In genomic region chr6:87742106-87742505, GRCh38 we compare ENCODE assay signal across 9 cellular contexts.
DNase-seq lines count a peak whose midpoint lies in the region; ATAC-seq lines count a peak whose summit lies in the region.
"Had no signal": no experiment of that assay in that cellular context is flagged by ENCODE, and none has a peak within 500 bp of the region (broad histone marks: within the 10 kb centered on the region; RNA-seq: fewer than 3 reads in every experiment).

No MANE protein-coding gene starts in this region.

- peak; percentile 68 for DNase-seq in CD1c-positive myeloid dendritic cell (ENCODE audit: extremely low spot score)
- DNase-seq in T follicular helper cell (ENCODE audit: low read depth) = peak; percentile 33
- DNase-seq in epidermal melanocyte (ENCODE audit: insufficient read length, low spot score) = no peak
- DNase-seq in germinal center (ENCODE audit: low spot score) = no peak
- DNase-seq in NCI-H82 (lab: John Stamatoyannopoulos, UW) = no peak
- DNase-seq in NCI-H2029 treated with DMSO at 0.1 percent for 48 hours (lab: John Stamatoyannopoulos, UW) = no peak
- DNase-seq: DMS79 had no signal

- no peaks in the 10 kb centered on the region for H3K9me3 Mint-ChIP-seq in dendritic cell treated with granulocyte-macrophage colony-stimulating factor and Interleukin-4, amounts not matched to agents 40 ng/mL and 50 ng/mL, for 4 days

- intact Hi-C loops in dendritic cell treated with granulocyte-macrophage colony-stimulating factor and Interleukin-4, amounts not matched to agents 40 ng/mL and 50 ng/mL, for 4 days (cut with micrococcal nuclease) = no loop called here

- H3K27me3 Mint-ChIP-seq in dendritic cell treated with granulocyte-macrophage colony-stimulating factor and Interleukin-4, amounts not matched to agents 40 ng/mL and 50 ng/mL, for 4 days = no peaks in the 10 kb centered on the region

- H3K4me1 Mint-ChIP-seq in dendritic cell treated with granulocyte-macrophage colony-stimulating factor and Interleukin-4, amounts not matched to agents 40 ng/mL and 50 ng/mL, for 4 days (ENCODE audit: low read depth) = peaks cover 35% of the 10 kb centered on the region

- ATAC-seq in GM21423 (IDR thresholded peaks at IDR 0.05; ENCODE audit: unreplicated experiment) = peak; percentile 68

- H3K36me3 Mint-ChIP-seq in dendritic cell treated with granulocyte-macrophage colony-stimulating factor and Interleukin-4, amounts not matched to agents 40 ng/mL and 50 ng/mL, for 4 days (ENCODE audit: low read depth) = no peaks in the 10 kb centered on the region

- H3K4me3 Mint-ChIP-seq in dendritic cell treated with granulocyte-macrophage colony-stimulating factor and Interleukin-4, amounts not matched to agents 40 ng/mL and 50 ng/mL, for 4 days = no peak overlapping the region

- H3K27ac Mint-ChIP-seq in dendritic cell treated with granulocyte-macrophage colony-stimulating factor and Interleukin-4, amounts not matched to agents 40 ng/mL and 50 ng/mL, for 4 days = peak overlapping the region; percentile 71

Comparison
In these comparisons a context has a peak if more than half of its experiments do, and no peak if none do; other contexts are left out.
1. DNase-seq: peak in CD1c-positive myeloid dendritic cell (single experiment) and T follicular helper cell (single experiment); none in epidermal melanocyte (single experiment), germinal center (single experiment), NCI-H82 (single experiment) and NCI-H2029 treated with DMSO at 0.1 percent for 48 hours (single experiment).